In genomic region chr2:86570069-86570468, GRCh38 we compare ENCODE assay signal across 24 cellular contexts.
"Had no signal": no experiment of that assay in that cellular context is flagged by ENCODE, and none has a peak within 500 bp of the region (broad histone marks: within the 10 kb centered on the region; RNA-seq: fewer than 3 reads in every experiment).

No MANE protein-coding gene starts in this region.

- DNase-seq: activated CD4-positive, alpha-beta memory T cell treated with anti-CD3 and anti-CD28 coated beads, Interleukin-2, amount 10 ng/mL, durations not matched to agents 7 days and 5 days; activated CD4-positive, alpha-beta T cell treated with anti-CD3 and anti-CD28 coated beads, Interleukin-2, amount 10 ng/mL, durations not matched to agents 24 days and 14 days; activated CD8-positive, alpha-beta memory T cell treated with anti-CD3 and anti-CD28 coated beads, Interleukin-2, amount 10 ng/mL, durations not matched to agents 7 days and 5 days; activated gamma-delta T cell treated with Interleukin-2 at 50 U/mL for 16 hours; aorta; caudate nucleus; effector CD4-positive, alpha-beta T cell; erythroblast; foreskin keratinocyte; kidney; naive thymus-derived CD4-positive, alpha-beta T cell; posterior cingulate gyrus; small intestine; stimulated activated CD4-positive, alpha-beta T cell treated with anti-CD3 and anti-CD28 coated beads, Interleukin-15, amount 100 ng/mL, for 24 hours; stimulated activated CD8-positive, alpha-beta memory T cell treated with anti-CD3 and anti-CD28 coated beads, Interleukin-4, amount 100 ng/mL, for 48 hours; stimulated activated naive B cell treated with anti-CD40 and anti-IgM and Interleukin-4, amounts not matched to agents 10 μg/mL and 1 μg/mL and 100 μg/mL, for 72 hours; transverse colon had no signal

- H3K4me1 Mint-ChIP-seq: activated CD8-positive, alpha-beta memory T cell treated with anti-CD3 and anti-CD28 coated beads, Interleukin-2, amount 10 ng/mL, durations not matched to agents 7 days and 5 days; activated naive CD4-positive, alpha-beta T cell treated with anti-CD3 and anti-CD28 coated beads, Interleukin-2, amount 50 U/mL, for 24 hours; neural crest cell; stimulated activated naive B cell treated with anti-CD40 and anti-IgM and Interleukin-4, amounts not matched to agents 10 μg/mL and 1 μg/mL and 100 μg/mL, for 72 hours had no signal

- H3K9me3 ChIP-seq: transverse colon had no signal

- H3K27ac Mint-ChIP-seq: activated CD4-positive, alpha-beta memory T cell treated with anti-CD3 and anti-CD28 coated beads, Interleukin-2, amount 10 ng/mL, durations not matched to agents 7 days and 5 days; activated CD4-positive, alpha-beta T cell treated with anti-CD3 and anti-CD28 coated beads, Interleukin-2, amount 10 ng/mL, durations not matched to agents 24 days and 14 days; activated CD8-positive, alpha-beta memory T cell treated with anti-CD3 and anti-CD28 coated beads, Interleukin-2, amount 10 ng/mL, durations not matched to agents 7 days and 5 days; brain; dendritic cell treated with granulocyte-macrophage colony-stimulating factor and Interleukin-4, amounts not matched to agents 40 ng/mL and 50 ng/mL, for 4 days; stimulated activated naive B cell treated with anti-CD40 and anti-IgM and Interleukin-4, amounts not matched to agents 10 μg/mL and 1 μg/mL and 100 μg/mL, for 72 hours had no signal

- H3K27me3 Mint-ChIP-seq: activated naive CD4-positive, alpha-beta T cell treated with anti-CD3 and anti-CD28 coated beads, Interleukin-2, amount 50 U/mL, for 24 hours; dendritic cell treated with granulocyte-macrophage colony-stimulating factor and Interleukin-4, amounts not matched to agents 40 ng/mL and 50 ng/mL, for 4 days; stimulated activated naive B cell treated with anti-CD40 and anti-IgM and Interleukin-4, amounts not matched to agents 10 μg/mL and 1 μg/mL and 100 μg/mL, for 72 hours had no signal

- H3K36me3 Mint-ChIP-seq: activated naive CD4-positive, alpha-beta T cell treated with anti-CD3 and anti-CD28 coated beads, Interleukin-2, amount 50 U/mL, for 24 hours; brain; naive thymus-derived CD4-positive, alpha-beta T cell; stimulated activated naive B cell treated with anti-CD40 and anti-IgM and Interleukin-4, amounts not matched to agents 10 μg/mL and 1 μg/mL and 100 μg/mL, for 72 hours had no signal

- ATAC-seq: activated CD4-positive, CD25-positive, alpha-beta regulatory T cell treated with anti-CD3 and anti-CD28 coated beads, Interleukin-2, amount 50 U/mL, for 24 hours; activated CD8-positive, alpha-beta memory T cell treated with anti-CD3 and anti-CD28 coated beads, Interleukin-2, amount 10 ng/mL, durations not matched to agents 7 days and 5 days; foreskin keratinocyte; left lobe of liver; naive thymus-derived CD4-positive, alpha-beta T cell; sciatic nerve; stimulated activated naive B cell treated with anti-CD40 and anti-IgM and Interleukin-4, amounts not matched to agents 10 μg/mL and 1 μg/mL and 100 μg/mL, for 72 hours had no signal

- H3K4me3 Mint-ChIP-seq: activated CD4-positive, alpha-beta memory T cell treated with anti-CD3 and anti-CD28 coated beads, Interleukin-2, amount 10 ng/mL, durations not matched to agents 7 days and 5 days; activated CD4-positive, alpha-beta T cell treated with anti-CD3 and anti-CD28 coated beads, Interleukin-2, amount 10 ng/mL, durations not matched to agents 24 days and 14 days; activated CD8-positive, alpha-beta memory T cell treated with anti-CD3 and anti-CD28 coated beads, Interleukin-2, amount 10 ng/mL, durations not matched to agents 7 days and 5 days; activated naive CD4-positive, alpha-beta T cell treated with anti-CD3 and anti-CD28 coated beads, Interleukin-2, amount 50 U/mL, for 24 hours; brain; dendritic cell treated with granulocyte-macrophage colony-stimulating factor and Interleukin-4, amounts not matched to agents 40 ng/mL and 50 ng/mL, for 4 days; neural crest cell; stimulated activated naive B cell treated with anti-CD40 and anti-IgM and Interleukin-4, amounts not matched to agents 10 μg/mL and 1 μg/mL and 100 μg/mL, for 72 hours had no signal
